In genomic region chr1:222582099-222582774, GRCh38 we compare ENCODE assay signal across 9 cellular contexts. TPM values are rescaled to one million over a fixed set of nuclear protein-coding genes. Genes with fewer than 3 reads are reported as not detected.
A peak's percentile ranks its signal among the peaks of the same experiment; 100 is the strongest.
DNase-seq lines count a peak whose midpoint lies in the region; ATAC-seq and TF ChIP-seq lines count a peak whose summit lies in the region.
"Had no signal": no experiment of that assay in that cellular context is flagged by ENCODE, and none has a peak within 500 bp of the region (broad histone marks: within the 10 kb centered on the region; RNA-seq: fewer than 3 reads in every experiment).

No MANE protein-coding gene starts in this region.

- no peak for TF ChIP-seq CTCF in AG10803 (conservative IDR thresholded peaks at IDR 0.05; ENCODE audit: low read length)
- no peak for TF ChIP-seq CTCF in mammary epithelial cell (conservative IDR thresholded peaks at IDR 0.05 in 1 of 2, IDR thresholded peaks at IDR 0.05 in 1 of 2; ENCODE audit: extremely low read depth in 1 of 2, insufficient read depth in 1 of 2, low read depth in 1 of 2, low read length in 2 of 2)

- no peak overlapping the region for H3K27ac Mint-ChIP-seq in T-cell

- ATAC-seq in GM18909 (IDR thresholded peaks at IDR 0.05; ENCODE audit: poor library complexity, unreplicated experiment) (peak; percentile 56), HG03196 (IDR thresholded peaks at IDR 0.05; ENCODE audit: unreplicated experiment) (peak; percentile 61), T-cell (replicated peaks in 1 of 4) (no peak)

- POLR2A ChIA-PET in T-cell (lab: Charles Lee) = no interaction called here

- no peak overlapping the region for H3K9ac ChIP-seq in mammary epithelial cell (ENCODE audit: insufficient read depth, low read length)

- H3K36me3 ChIP-seq in mammary epithelial cell (ENCODE audit: insufficient read depth, low read length) = peaks cover 10% of the 10 kb centered on the region

- H3K4me1 ChIP-seq in mammary epithelial cell (ENCODE audit: insufficient read depth, low read length) = peaks cover 19% of the 10 kb centered on the region

- no peak overlapping the region for H3K4me3 Mint-ChIP-seq in T-cell

- peaks cover 70% of the 10 kb centered on the region for H3K36me3 Mint-ChIP-seq in T-cell

- no peaks in the 10 kb centered on the region for H3K27me3 Mint-ChIP-seq in T-cell

- H3K4me3 ChIP-seq in AG10803 (ENCODE audit: low read length) = no peak overlapping the region
- no peak overlapping the region for H3K4me3 ChIP-seq in mammary epithelial cell (replicated peaks in 1 of 3; ENCODE audit: insufficient read depth in 1 of 3, low read depth in 2 of 3, low read length in 3 of 3)

- H3K27me3 ChIP-seq in mammary epithelial cell (ENCODE audit: insufficient read depth, low read length) = no peaks in the 10 kb centered on the region

- H3K27ac ChIP-seq in mammary epithelial cell (ENCODE audit: insufficient read depth, low read depth, low read length) = peak overlapping the region; percentile 5

- H3K9me3 ChIP-seq in mammary epithelial cell (replicated peaks; ENCODE audit: insufficient read depth, low read length) = no peaks in the 10 kb centered on the region

- H3K4me1 Mint-ChIP-seq in T-cell = peaks cover 27 to 33% (median 32%) of the 10 kb centered on the region in 3 donors

- WGBS in mammary epithelial cell (ENCODE audit: low coverage, missing lambda C conversion rate) = 75% methylated on average over 4 of the region's 4 CpGs

- CTCF ChIA-PET in mammary epithelial cell (lab: Charles Lee; ENCODE audit: low non-redundant PET) (interaction anchor here (0.6 kb wide), 2 partner anchors 52 to 110 kb away, joined by 3 read pairs; no protein-coding TSS in a partner anchor), T-cell (lab: Charles Lee) (interaction anchor here in 1 of 2 donors (0.6 kb wide), 1 partner anchor 10 kb away, joined by 3 read pairs; no protein-coding TSS in a partner anchor)

- peak overlapping the region; percentile 27 for H3K4me2 ChIP-seq in mammary epithelial cell (ENCODE audit: insufficient read depth, low read depth, low read length)

- H3K79me2 ChIP-seq in mammary epithelial cell (ENCODE audit: insufficient read depth, low read length) = peaks cover 20% of the 10 kb centered on the region

- in situ Hi-C loops in mammary epithelial cell (cut with MboI; ENCODE audit: low sequenced_read_pairs in 2 of 2) = no loop called here

- H2AFZ ChIP-seq in mammary epithelial cell (ENCODE audit: low read depth, low read length) = no peak overlapping the region

- dilution Hi-C loops in mammary epithelial cell (cut with HindIII; ENCODE audit: low sequenced_read_pairs) = no loop called here

- no peaks in the 10 kb centered on the region for H3K9me3 Mint-ChIP-seq in T-cell

- no peaks in the 10 kb centered on the region for H4K20me1 ChIP-seq in mammary epithelial cell (ENCODE audit: insufficient read depth, low read length)

- intact Hi-C loops in mammary epithelial cell (cut with micrococcal nuclease) = loop anchor here (1.0 kb wide), 2 partner anchors 8 to 35 kb away; no protein-coding TSS in a partner anchor

- DNase-seq in AG10803 (ENCODE audit: low read depth) (peak; percentile 34), mammary epithelial cell (peak; percentile 84), cortex of kidney (lab: John Stamatoyannopoulos, UW) (no peak), COLO668 (lab: John Stamatoyannopoulos, UW; ENCODE audit: unreplicated experiment) (no peak), T-cell (no peak), SKM-1 treated with dmso at 0.1 percent for 144 hours (lab: John Stamatoyannopoulos, UW; ENCODE audit: unreplicated experiment) (no peak)
- DNase-seq: activated naive CD4-positive, alpha-beta T cell treated with Interleukin-2 at 50 U/mL for 16 hours had no signal

- BruUV-seq in mammary epithelial cell (replicated peaks; lab: Mats Ljungman, UMichigan) = no TSS peak

RNA-seq across cellular contexts. Expression of gene TAF1A, which starts 7.5 kb away (rescaled TPM):
- 10 to 100 TPM in 1 of 2 donors, 1 to 10 TPM in 1; 8.0 to 10.2 TPM for total RNA-seq in mammary epithelial cell
- polyA plus RNA-seq in mammary epithelial cell = 4.5 TPM
- polyA minus RNA-seq in mammary epithelial cell = not detected
- total RNA-seq in T-cell = 10 to 100 TPM in 3 of 5 donors, 1 to 10 TPM in 2; 5.7 to 14.0 (median 12.3) TPM

RNA-seq across cellular contexts. Expression of gene HHIPL2, which starts 34.3 kb away (rescaled TPM):
- total RNA-seq in mammary epithelial cell (not detected), T-cell (1 to 10 TPM in 2 of 5 donors, under 1 TPM in 1, not detected in 2; 0.53 to 1.4 (median 1.0) TPM)
- polyA plus RNA-seq in mammary epithelial cell = 0.03 TPM
- polyA minus RNA-seq in mammary epithelial cell = not detected

RNA-seq across cellular contexts. Expression of gene MIA3, which starts 35.7 kb away (rescaled TPM):
- 10 to 100 TPM; 31.3 to 57.5 TPM for total RNA-seq in mammary epithelial cell
- polyA plus RNA-seq in mammary epithelial cell = 33.7 TPM
- 57.4 TPM for polyA minus RNA-seq in mammary epithelial cell
- total RNA-seq in T-cell = 100 to 1,000 TPM in 3 of 5 donors, 10 to 100 TPM in 2; 86.5 to 116 (median 102) TPM

Comparison
In these comparisons a context has a peak if more than half of its experiments do, and no peak if none do; other contexts are left out.
1. DNase-seq: peak in AG10803 (single experiment) and mammary epithelial cell (single experiment); none in cortex of kidney (single experiment), COLO668 (single experiment), T-cell (0 of 34) and SKM-1 treated with dmso at 0.1 percent for 144 hours (single experiment).
2. ATAC-seq: peak in GM18909 (single experiment) and HG03196 (single experiment); none in T-cell (0 of 4).